In genomic region chr1:70227439-70227838, GRCh38 we compare ENCODE assay signal across 1 cellular context.
TF ChIP-seq lines count a peak whose summit lies in the region.

No MANE protein-coding gene starts in this region.

TF ChIP-seq in GM12878, 131 proteins besides CTCF, POLR2A, EP300 and RAD21:
- TF ChIP-seq POLR2AphosphoS2 (IDR thresholded peaks at IDR 0.05; ENCODE audit: low read depth, low read length), result no peak
- TF ChIP-seq LARP7 (IDR thresholded peaks at IDR 0.05), result no peak
